ENCODE assay signal across 1 cellular context in genomic region chr12:50148011-50148410, GRCh38. TPM values are rescaled to one million over a fixed set of nuclear protein-coding genes. Genes with fewer than 3 reads are reported as not detected.
"Had no signal": no experiment of that assay in that cellular context is flagged by ENCODE, and none has a peak within 500 bp of the region (broad histone marks: within the 10 kb centered on the region; RNA-seq: fewer than 3 reads in every experiment).

No MANE protein-coding gene starts in this region.

RNA-seq across cellular contexts. Expression of gene GPD1, which starts 44.2 kb away (rescaled TPM):
- polyA plus RNA-seq: IgD-negative memory B cell had no signal
